21 cellular contexts compared by ENCODE assay signal in the genomic region with DNA sequence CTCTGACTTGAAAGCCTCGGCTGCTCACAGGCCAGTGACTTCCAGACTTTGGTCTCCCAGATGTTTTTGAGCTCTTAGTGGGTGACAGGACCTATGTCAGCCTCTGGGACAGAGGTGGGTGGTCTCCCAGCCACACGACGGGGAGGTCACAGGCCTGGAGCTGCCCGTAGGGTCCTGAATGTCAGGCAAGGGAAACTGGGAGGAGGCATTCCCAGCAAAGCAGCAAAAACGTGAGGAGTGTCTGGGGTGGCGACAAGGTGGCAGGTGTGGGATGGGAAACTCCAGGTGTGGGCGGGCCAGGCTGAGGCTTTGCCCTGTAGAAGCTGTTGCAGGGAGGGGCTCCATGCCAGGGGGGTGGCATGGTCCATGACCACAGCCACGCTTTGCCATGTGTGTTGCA.
DNase-seq lines count a peak whose midpoint lies in the region; ATAC-seq, FAIRE-seq and TF ChIP-seq lines count a peak whose summit lies in the region.
"Had no signal": no experiment of that assay in that cellular context is flagged by ENCODE, and none has a peak within 500 bp of the region (broad histone marks: within the 10 kb centered on the region; RNA-seq: fewer than 3 reads in every experiment).

No MANE protein-coding gene starts in this region.

- no peak overlapping the region for H2BK120ac ChIP-seq in neuronal stem cell (ENCODE audit: low read depth, low read length)

- H2BK12ac ChIP-seq in neuronal stem cell (ENCODE audit: low read length): no peak overlapping the region

- H3K4me1 ChIP-seq in right atrium auricular region (no peaks in the 10 kb centered on the region), neuronal stem cell (ENCODE audit: control insufficient read depth in 2 of 2, insufficient read depth in 1 of 2, low read depth in 1 of 2, low read length in 2 of 2) (no peaks in the 10 kb centered on the region), testis (no peaks in the 10 kb centered on the region), small intestine (ENCODE audit: control insufficient read depth in 2 of 2, insufficient read depth in 1 of 2, low read depth in 1 of 2, low read length in 1 of 2) (no peaks in the 10 kb centered on the region)

- H3K36me3 Mint-ChIP-seq in chondrocyte (ENCODE audit: low read depth): peaks cover 19% of the 10 kb centered on the region
- H3K36me3 Mint-ChIP-seq: CD8-positive, alpha-beta T cell had no signal

- no peak overlapping the region for H3K9ac ChIP-seq in neuronal stem cell (ENCODE audit: low read depth, low read length, poor library complexity)

- H3K27ac Mint-ChIP-seq in chondrocyte (ENCODE audit: unreplicated experiment): no peak overlapping the region
- H3K27ac Mint-ChIP-seq: B cell; CD8-positive, alpha-beta T cell; H9 had no signal

- H3K27ac ChIP-seq in right atrium auricular region (no peak overlapping the region), neuronal stem cell (replicated peaks; ENCODE audit: low read length) (no peak overlapping the region), testis (no peak overlapping the region), small intestine (ENCODE audit: low read depth in 1 of 2, low read length in 1 of 2) (no peak overlapping the region)
- H3K27ac ChIP-seq: C4-2B had no signal

- no peak for TF ChIP-seq CTCF in right atrium auricular region (IDR thresholded peaks at IDR 0.05)
- TF ChIP-seq CTCF in chondrocyte (IDR thresholded peaks at IDR 0.05): no peak
- no peak for TF ChIP-seq CTCF in testis (IDR thresholded peaks at IDR 0.05)

- no peaks in the 10 kb centered on the region for H3K9me3 ChIP-seq in right atrium auricular region
- H3K9me3 ChIP-seq in neuronal stem cell (replicated peaks in 1 of 2; ENCODE audit: control insufficient read depth in 2 of 2, insufficient read depth in 1 of 2, low read depth in 1 of 2, low read length in 2 of 2): peaks cover 0 to 29% of the 10 kb centered on the region in 2 donors
- no peaks in the 10 kb centered on the region for H3K9me3 ChIP-seq in testis
- H3K9me3 ChIP-seq in small intestine (ENCODE audit: control insufficient read depth, low read depth): no peaks in the 10 kb centered on the region

- no peak overlapping the region for H4K8ac ChIP-seq in neuronal stem cell (ENCODE audit: low read depth, low read length)

- H2AK5ac ChIP-seq in neuronal stem cell (ENCODE audit: low read depth, low read length): no peak overlapping the region

- H4K91ac ChIP-seq in neuronal stem cell (ENCODE audit: low read depth, low read length, poor library complexity): no peak overlapping the region

- H3K14ac ChIP-seq in neuronal stem cell (ENCODE audit: low read length): no peak overlapping the region

- H3K4me1 Mint-ChIP-seq in chondrocyte (ENCODE audit: low read depth): peaks cover 6% of the 10 kb centered on the region
- H3K4me1 Mint-ChIP-seq: B cell, H9 had no signal

- H3K4ac ChIP-seq in neuronal stem cell (ENCODE audit: low read length): no peak overlapping the region

- TF ChIP-seq POLR2A in testis (IDR thresholded peaks at IDR 0.05): no peak

- no peak overlapping the region for H3K18ac ChIP-seq in neuronal stem cell (ENCODE audit: low read length)

- H3K4me3 ChIP-seq in right atrium auricular region (no peak overlapping the region), neuronal stem cell (ENCODE audit: low read length in 2 of 2) (no peak overlapping the region), testis (no peak overlapping the region), small intestine (ENCODE audit: low read depth in 1 of 2, low read length in 2 of 2) (no peak overlapping the region)

- peak overlapping the region; percentile 48 for H3K23ac ChIP-seq in neuronal stem cell (ENCODE audit: low read depth, low read length, poor library complexity)

- no peak overlapping the region for H2BK15ac ChIP-seq in neuronal stem cell (ENCODE audit: low read length)

- no peak for ATAC-seq in left cardiac atrium
- ATAC-seq: CD8-positive, alpha-beta T cell had no signal

- WGBS in neuronal stem cell (ENCODE audit: extremely low coverage in 2 of 2, insufficient read length in 2 of 2, insufficient replicate concordance in 1 of 2), 2 donors: no CpG with 5 or more reads among the region's 8 CpGs
- 82% methylated on average over 8 of the region's 8 CpGs for WGBS in testis, 2 donors
- WGBS in small intestine, 3 donors: 50 to 77% (median 60%) methylated on average over 8 of the region's 8 CpGs

- H3K27me3 ChIP-seq in right atrium auricular region (no peaks in the 10 kb centered on the region), neuronal stem cell (ENCODE audit: control insufficient read depth in 3 of 3, insufficient read depth in 3 of 3, low read depth in 1 of 3, low read length in 3 of 3) (no peaks in the 10 kb centered on the region), testis (no peaks in the 10 kb centered on the region), small intestine (ENCODE audit: control insufficient read depth in 2 of 2, insufficient read depth in 2 of 2, low read length in 2 of 2) (no peaks in the 10 kb centered on the region)

- H2BK5ac ChIP-seq in neuronal stem cell (ENCODE audit: low read length): no peak overlapping the region

- H3K4me3 Mint-ChIP-seq in chondrocyte (ENCODE audit: unreplicated experiment): no peak overlapping the region
- H3K4me3 Mint-ChIP-seq: B cell; CD8-positive, alpha-beta T cell; H9 had no signal

- no peaks in the 10 kb centered on the region for H3K36me3 ChIP-seq in right atrium auricular region
- no peaks in the 10 kb centered on the region for H3K36me3 ChIP-seq in neuronal stem cell (replicated peaks in 1 of 2; ENCODE audit: control insufficient read depth in 2 of 2, insufficient read depth in 2 of 2, low read length in 2 of 2)
- H3K36me3 ChIP-seq in testis (ENCODE audit: low read depth, missing control alignments): no peaks in the 10 kb centered on the region
- H3K36me3 ChIP-seq in small intestine (ENCODE audit: control insufficient read depth in 2 of 2, insufficient read depth in 2 of 2, low read length in 2 of 2): no peaks in the 10 kb centered on the region

- no peaks in the 10 kb centered on the region for H3K79me1 ChIP-seq in neuronal stem cell (ENCODE audit: low read depth, low read length)

- FAIRE-seq in small intestine (lab: Jason Lieb, UNC): no peak
- FAIRE-seq: A204.1, D721Med, GM12892, GM19239, HepG2 had no signal

- no peak overlapping the region for H3K4me2 ChIP-seq in neuronal stem cell (ENCODE audit: insufficient read depth, low read length, poor library complexity, severe bottlenecking)

- DNase-seq in right atrium auricular region (ENCODE audit: low spot score) (peak; percentile 38), left cardiac atrium (no peak), chondrocyte (ENCODE audit: low spot score) (peak; percentile 67), neuronal stem cell (ENCODE audit: low spot score) (no peak), testis (peak; percentile 6), small intestine (no peak), NCI-H1048 (lab: John Stamatoyannopoulos, UW) (no peak), posterior vena cava (ENCODE audit: low spot score) (no peak)
- DNase-seq: CD8-positive, alpha-beta T cell; COR-L47; DND-41; GDM1; GOT3; H9 had no signal

- no peak overlapping the region for H2AFZ ChIP-seq in neuronal stem cell (ENCODE audit: low read length)

- peaks cover 8% of the 10 kb centered on the region for H3K27me3 Mint-ChIP-seq in chondrocyte (ENCODE audit: low read depth)

- intact Hi-C loops in left cardiac atrium (cut with DNase I): no loop called here
- intact Hi-C loops in testis (cut with DNase I; ENCODE audit: low total_unique reads): no loop called here
- intact Hi-C loops in posterior vena cava (cut with DNase I): no loop called here

- peaks cover 23% of the 10 kb centered on the region for H3K9me3 Mint-ChIP-seq in chondrocyte (ENCODE audit: low read depth)
- H3K9me3 Mint-ChIP-seq: CD8-positive, alpha-beta T cell had no signal

Comparison
In these comparisons a context has a peak if more than half of its experiments do, and no peak if none do; other contexts are left out.
1. DNase-seq: peak in right atrium auricular region (single experiment), chondrocyte (single experiment) and testis (single experiment); none in left cardiac atrium (single experiment), neuronal stem cell (single experiment), small intestine (single experiment), NCI-H1048 (single experiment) and posterior vena cava (single experiment).